ENCODE assay signal across 18 cellular contexts in the genomic region with DNA sequence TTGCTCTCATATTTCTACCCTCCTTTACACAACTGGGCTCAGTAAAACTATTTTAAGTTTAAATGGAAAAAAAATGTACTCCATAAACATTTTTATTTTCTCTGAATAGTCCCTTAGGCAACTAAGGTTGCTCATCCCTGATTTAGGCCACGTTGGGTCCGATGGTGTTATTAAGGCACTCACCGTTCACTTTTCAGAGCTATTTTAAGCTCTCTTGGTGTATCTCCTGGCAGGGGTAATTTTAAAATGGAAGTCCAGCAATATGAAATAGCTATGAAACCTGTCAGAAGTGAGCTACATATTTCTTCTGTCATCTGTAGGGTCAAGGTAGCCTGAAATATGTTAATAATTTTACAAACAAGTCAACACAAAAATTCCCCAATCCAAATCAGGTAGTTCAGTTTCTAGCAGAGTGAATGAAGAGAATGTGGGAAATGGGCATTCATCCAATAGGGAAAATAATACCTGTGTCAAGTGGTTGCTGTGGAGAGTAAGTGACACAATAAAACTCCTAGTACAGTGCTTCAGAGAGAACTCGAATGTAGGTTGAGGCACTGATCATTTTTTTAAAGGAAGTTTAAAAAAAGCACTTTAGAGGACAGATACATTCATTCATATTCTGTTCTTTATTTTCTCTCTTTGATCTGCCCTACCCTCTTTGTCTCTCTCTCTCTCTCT.
A peak's percentile ranks its signal among the peaks of the same experiment; 100 is the strongest.
DNase-seq lines count a peak whose midpoint lies in the region; ATAC-seq and TF ChIP-seq lines count a peak whose summit lies in the region.
"Had no signal": no experiment of that assay in that cellular context is flagged by ENCODE, and none has a peak within 500 bp of the region (broad histone marks: within the 10 kb centered on the region; RNA-seq: fewer than 3 reads in every experiment).

No MANE protein-coding gene starts in this region.

- H3K9me3 ChIP-seq in HEK293 (ENCODE audit: control insufficient read depth, insufficient read depth, low read depth, low read length), result no peaks in the 10 kb centered on the region
- H3K9me3 ChIP-seq in RWPE2 (ENCODE audit: severe bottlenecking), result no peaks in the 10 kb centered on the region
- H3K9me3 ChIP-seq: BE2C, SJSA1 had no signal

- peak; percentile 41 for DNase-seq in NCI-H345 (lab: John Stamatoyannopoulos, UW)
- no peak for DNase-seq in NCI-H345 treated with DMSO at 0.1 percent for 48 hours (lab: John Stamatoyannopoulos, UW; ENCODE audit: unreplicated experiment)
- DNase-seq in NCI-H1092 treated with DMSO at 0.1 percent for 48 hours (lab: John Stamatoyannopoulos, UW), result peak; percentile 35
- DNase-seq in RWPE2 (ENCODE audit: low spot score), result no peak
- DNase-seq in activated CD4-positive, alpha-beta T cell treated with anti-CD3 and anti-CD28 coated beads for 36 hours, result no peak
- DNase-seq in cerebellar cortex (ENCODE audit: low spot score), result no peak
- DNase-seq: BE2C, GOT3, HCEC 1CT, KG1, NCI-H146, NCI-H2227 treated with DMSO at 0.1 percent for 48 hours, NCI-H524 treated with DMSO at 0.1 percent for 48 hours, T-helper 1 cell had no signal

- peaks cover 10% of the 10 kb centered on the region for H3K9me3 Mint-ChIP-seq in activated CD4-positive, alpha-beta T cell treated with anti-CD3 and anti-CD28 coated beads for 36 hours (ENCODE audit: low read depth)

- no peak for ATAC-seq in RWPE2 (ENCODE audit: low read depth)
- ATAC-seq in activated CD4-positive, alpha-beta T cell treated with anti-CD3 and anti-CD28 coated beads for 36 hours, result no peak
- ATAC-seq in HG02642 (IDR thresholded peaks at IDR 0.05; ENCODE audit: poor library complexity, unreplicated experiment), result no peak

- H3K27ac Mint-ChIP-seq in activated CD4-positive, alpha-beta T cell treated with anti-CD3 and anti-CD28 coated beads for 36 hours, result no peak overlapping the region

- no peaks in the 10 kb centered on the region for H3K27me3 ChIP-seq in RWPE2 (ENCODE audit: insufficient read depth, poor library complexity, severe bottlenecking)
- H3K27me3 ChIP-seq: BE2C, SJSA1 had no signal

- H3K27ac ChIP-seq in HEK293 (ENCODE audit: extremely low read depth, low read depth, low read length) (no peak overlapping the region), RWPE2 (ENCODE audit: poor library complexity, severe bottlenecking) (peak overlapping the region; percentile 14)
- H3K27ac ChIP-seq: RWPE1, SJSA1 had no signal

- H3K4me3 ChIP-seq in HEK293 (ENCODE audit: low read depth, low read length), result no peak overlapping the region
- H3K4me3 ChIP-seq in RWPE2 (ENCODE audit: severe bottlenecking), result no peak overlapping the region
- H3K4me3 ChIP-seq: SJSA1 had no signal

- no peak overlapping the region for H3K4me3 Mint-ChIP-seq in activated CD4-positive, alpha-beta T cell treated with anti-CD3 and anti-CD28 coated beads for 36 hours

- TF ChIP-seq CTCF in HEK293 (tag by site-specific recombination; IDR thresholded peaks at IDR 0.05), result no peak
- TF ChIP-seq CTCF in RWPE2 (IDR thresholded peaks at IDR 0.05; ENCODE audit: poor library complexity, severe bottlenecking), result no peak

- no peaks in the 10 kb centered on the region for H3K36me3 Mint-ChIP-seq in activated CD4-positive, alpha-beta T cell treated with anti-CD3 and anti-CD28 coated beads for 36 hours (ENCODE audit: low read depth)

- H3K27me3 Mint-ChIP-seq in activated CD4-positive, alpha-beta T cell treated with anti-CD3 and anti-CD28 coated beads for 36 hours, result no peaks in the 10 kb centered on the region

- H3K4me1 ChIP-seq in HEK293 (ENCODE audit: control insufficient read depth, insufficient read depth, low read length) (no peaks in the 10 kb centered on the region), RWPE2 (ENCODE audit: insufficient read depth, poor library complexity, severe bottlenecking) (peaks cover 17% of the 10 kb centered on the region)
- H3K4me1 ChIP-seq: BE2C had no signal

- intact Hi-C loops in activated CD4-positive, alpha-beta T cell treated with anti-CD3 and anti-CD28 coated beads for 36 hours (cut with DNase I, micrococcal nuclease), result no loop called here

- CTCF ChIA-PET in HEK293 (lab: Yijun Ruan, JAX), result interaction anchor here (0.7 kb wide), 1 partner anchor 250 kb away, joined by 3 read pairs; no protein-coding TSS in a partner anchor
- CTCF ChIA-PET in activated CD4-positive, alpha-beta T cell treated with anti-CD3 and anti-CD28 coated beads for 36 hours (lab: Charles Lee), result interaction anchor here (0.7 kb wide), 1 partner anchor 87 kb away, joined by 3 read pairs; no protein-coding TSS in a partner anchor

- no peaks in the 10 kb centered on the region for H3K4me1 Mint-ChIP-seq in activated CD4-positive, alpha-beta T cell treated with anti-CD3 and anti-CD28 coated beads for 36 hours

- H3K36me3 ChIP-seq in HEK293 (ENCODE audit: control insufficient read depth in 2 of 2, insufficient read depth in 1 of 2, low read length in 2 of 2), result no peaks in the 10 kb centered on the region
- no peaks in the 10 kb centered on the region for H3K36me3 ChIP-seq in RWPE2 (ENCODE audit: low read depth)
- H3K36me3 ChIP-seq: BE2C, SJSA1 had no signal

- POLR2A ChIA-PET in HEK293 (lab: Yijun Ruan, JAX), result no interaction called here
- POLR2A ChIA-PET in activated CD4-positive, alpha-beta T cell treated with anti-CD3 and anti-CD28 coated beads for 36 hours (lab: Charles Lee), result no interaction called here

TF ChIP-seq in HEK293, 187 proteins besides CTCF, POLR2A, EP300 and RAD21:
- TF ChIP-seq ZNF530 (tag by site-specific recombination; IDR thresholded peaks at IDR 0.05; ENCODE audit: low read depth) (no peak), ZNF596 (tag by site-specific recombination; IDR thresholded peaks at IDR 0.05) (peak; percentile 83)

Comparison
In these comparisons a context has a peak if more than half of its experiments do, and no peak if none do; other contexts are left out.
1. DNase-seq: peak in NCI-H345 (single experiment) and NCI-H1092 treated with DMSO at 0.1 percent for 48 hours (single experiment); none in NCI-H345 treated with DMSO at 0.1 percent for 48 hours (single experiment), RWPE2 (single experiment), activated CD4-positive, alpha-beta T cell treated with anti-CD3 and anti-CD28 coated beads for 36 hours (single experiment) and cerebellar cortex (single experiment).